Comparison of ENCODE assay signal across 37 cellular contexts in genomic region chr17:48392836-48393235, GRCh38. TPM values are rescaled to one million over a fixed set of nuclear protein-coding genes. Genes with fewer than 3 reads are reported as not detected.
DNase-seq lines count a peak whose midpoint lies in the region; ATAC-seq, FAIRE-seq and TF ChIP-seq lines count a peak whose summit lies in the region.
"Had no signal": no experiment of that assay in that cellular context is flagged by ENCODE, and none has a peak within 500 bp of the region (broad histone marks: within the 10 kb centered on the region; RNA-seq: fewer than 3 reads in every experiment).

No MANE protein-coding gene starts in this region.

- H3K36me3 ChIP-seq in CD4-positive, CD25-positive, alpha-beta regulatory T cell (ENCODE audit: control insufficient read depth, insufficient read depth, low read length): peaks cover 76% of the 10 kb centered on the region
- H3K36me3 ChIP-seq in HCT116 (ENCODE audit: control insufficient read depth in 1 of 2, insufficient read depth in 2 of 2, low read length in 2 of 2) (no peaks in the 10 kb centered on the region), K562 (ENCODE audit: control insufficient read depth, insufficient read depth, low read length) (no peaks in the 10 kb centered on the region), osteoblast (ENCODE audit: insufficient read depth, low read length) (no peaks in the 10 kb centered on the region)
- H3K36me3 ChIP-seq: left ventricle myocardium inferior, sigmoid colon, SJCRH30, WERI-Rb-1 had no signal

- in situ Hi-C loops in K562 (cut with MboI): no loop called here

- CTCF ChIA-PET in HCT116 (lab: Charles Lee): no interaction called here
- CTCF ChIA-PET in K562 (lab: Yijun Ruan, JAX; ENCODE audit: low intra/inter-chr PET ratio): no interaction called here

- no peaks in the 10 kb centered on the region for H3K9me2 ChIP-seq in HCT116 (ENCODE audit: insufficient read depth)

- 32% methylated on average over 4 of the region's 4 CpGs for WGBS in K562 (ENCODE audit: insufficient coverage, low coverage, missing lambda C conversion rate)

- peak overlapping the region in 2 of 3 donors; percentile 40 to 76 for H3K27ac Mint-ChIP-seq in CD4-positive, CD25-positive, alpha-beta regulatory T cell
- no peak overlapping the region for H3K27ac Mint-ChIP-seq in effector memory CD8-positive, alpha-beta T cell
- H3K27ac Mint-ChIP-seq: naive B cell; stimulated activated effector memory CD8-positive, alpha-beta T cell treated with anti-CD3 and anti-CD28 coated beads, Interleukin-12 subunit alpha, Interleukin-12 subunit beta, amount 100 ng/mL, for 72 hours; type B pancreatic cell had no signal

- FAIRE-seq in K562 (lab: Jason Lieb, UNC): no peak
- FAIRE-seq: HepG2, islet of Langerhans had no signal

- H3K27ac ChIP-seq in CD4-positive, CD25-positive, alpha-beta regulatory T cell (ENCODE audit: insufficient read depth, low read length, poor library complexity, severe bottlenecking): no peak overlapping the region
- H3K27ac ChIP-seq in HCT116 (ENCODE audit: low read depth, low read length) (no peak overlapping the region), K562 (ENCODE audit: extremely low read depth, low read depth, low read length) (no peak overlapping the region), osteoblast (ENCODE audit: low read depth, low read length) (no peak overlapping the region)
- H3K27ac ChIP-seq: coronary artery, left ventricle myocardium inferior, psoas muscle, sigmoid colon, SJCRH30, WERI-Rb-1 had no signal

- H3K27me3 ChIP-seq in CD4-positive, CD25-positive, alpha-beta regulatory T cell (ENCODE audit: control insufficient read depth, insufficient read depth, low read length): no peaks in the 10 kb centered on the region
- H3K27me3 ChIP-seq in HCT116 (ENCODE audit: insufficient read depth, low read length) (no peaks in the 10 kb centered on the region), K562 (ENCODE audit: control insufficient read depth in 2 of 2, insufficient read depth in 2 of 2, low read length in 2 of 2) (no peaks in the 10 kb centered on the region), osteoblast (ENCODE audit: insufficient read depth, low read length) (peaks cover 60% of the 10 kb centered on the region)

- H3K4me3 Mint-ChIP-seq in CD4-positive, CD25-positive, alpha-beta regulatory T cell: no peak overlapping the region
- H3K4me3 Mint-ChIP-seq in effector memory CD8-positive, alpha-beta T cell: no peak overlapping the region
- H3K4me3 Mint-ChIP-seq: naive B cell; stimulated activated effector memory CD8-positive, alpha-beta T cell treated with anti-CD3 and anti-CD28 coated beads, Interleukin-12 subunit alpha, Interleukin-12 subunit beta, amount 100 ng/mL, for 72 hours; type B pancreatic cell had no signal

- POLR2A ChIA-PET in HCT116 (lab: Charles Lee): no interaction called here
- POLR2A ChIA-PET in K562 (lab: Yijun Ruan, JAX): interaction anchor here (0.7 kb wide), 1 partner anchor 13 kb away, joined by 3 read pairs; no protein-coding TSS in a partner anchor

- RAD21 ChIA-PET in HCT116 (lab: Charles Lee; ENCODE audit: low non-redundant PET in 1 of 2, low total read pairs in 2 of 2, uncharacterized antibody in 2 of 2, unreplicated experiment in 2 of 2): no interaction called here

- peaks cover 40% of the 10 kb centered on the region for H3K36me3 Mint-ChIP-seq in CD4-positive, CD25-positive, alpha-beta regulatory T cell
- peaks cover 61% of the 10 kb centered on the region for H3K36me3 Mint-ChIP-seq in effector memory CD8-positive, alpha-beta T cell (ENCODE audit: insufficient read depth)
- H3K36me3 Mint-ChIP-seq: type B pancreatic cell had no signal

- no peaks in the 10 kb centered on the region for H3K27me3 Mint-ChIP-seq in CD4-positive, CD25-positive, alpha-beta regulatory T cell
- no peaks in the 10 kb centered on the region for H3K27me3 Mint-ChIP-seq in effector memory CD8-positive, alpha-beta T cell
- H3K27me3 Mint-ChIP-seq: naive B cell had no signal

- peaks cover 28 to 77% (median 44%) of the 10 kb centered on the region in 4 donors for H3K4me1 Mint-ChIP-seq in CD4-positive, CD25-positive, alpha-beta regulatory T cell
- peaks cover 10 to 40% of the 10 kb centered on the region in 2 donors for H3K4me1 Mint-ChIP-seq in effector memory CD8-positive, alpha-beta T cell (ENCODE audit: low read depth in 2 of 2)

- peaks cover 17% of the 10 kb centered on the region for H3K4me1 ChIP-seq in CD4-positive, CD25-positive, alpha-beta regulatory T cell (ENCODE audit: control insufficient read depth, insufficient read depth, low read length, poor library complexity, severe bottlenecking)
- H3K4me1 ChIP-seq in HCT116 (ENCODE audit: control insufficient read depth in 1 of 2, insufficient read depth in 2 of 2, low read length in 2 of 2): no peaks in the 10 kb centered on the region
- H3K4me1 ChIP-seq in K562 (replicated peaks in 1 of 2; ENCODE audit: control insufficient read depth in 2 of 2, insufficient read depth in 2 of 2, low read length in 2 of 2): no peaks in the 10 kb centered on the region
- no peaks in the 10 kb centered on the region for H3K4me1 ChIP-seq in osteoblast (ENCODE audit: insufficient read depth, low read length)
- H3K4me1 ChIP-seq: psoas muscle, sigmoid colon had no signal

- H2AFZ ChIP-seq in HCT116 (ENCODE audit: low read depth, low read length, poor library complexity, severe bottlenecking) (peak overlapping the region; percentile 46), K562 (ENCODE audit: low read depth, low read length) (peak overlapping the region; percentile 81), osteoblast (ENCODE audit: low read length) (no peak overlapping the region)

- no peak overlapping the region for H3K4me3 ChIP-seq in CD4-positive, CD25-positive, alpha-beta regulatory T cell (ENCODE audit: low read depth, low read length)
- no peak overlapping the region for H3K4me3 ChIP-seq in HCT116 (replicated peaks in 1 of 2; ENCODE audit: low read depth in 1 of 2, low read length in 2 of 2)
- no peak overlapping the region for H3K4me3 ChIP-seq in K562
- H3K4me3 ChIP-seq in osteoblast (ENCODE audit: insufficient read depth, low read length): no peak overlapping the region
- H3K4me3 ChIP-seq: coronary artery, left ventricle myocardium inferior, psoas muscle, sigmoid colon, SJCRH30 had no signal

- TF ChIP-seq CTCF in HCT116 (IDR thresholded peaks at IDR 0.05 in 2 of 3, conservative IDR thresholded peaks at IDR 0.05 in 1 of 3; ENCODE audit: borderline replicate concordance in 1 of 3, insufficient read depth in 1 of 3, low read depth in 2 of 3, low read length in 2 of 3) (no peak), K562 (IDR thresholded peaks at IDR 0.05 in 2 of 3, conservative IDR thresholded peaks at IDR 0.05 in 1 of 3; ENCODE audit: insufficient read depth in 2 of 3, low read depth in 1 of 3, low read length in 3 of 3) (no peak), osteoblast (IDR thresholded peaks at IDR 0.05; ENCODE audit: extremely low read depth, low read depth, low read length) (no peak)

- H3K9ac ChIP-seq in HCT116 (ENCODE audit: low read length): no peak overlapping the region
- no peak overlapping the region for H3K9ac ChIP-seq in K562 (ENCODE audit: insufficient read depth in 1 of 2, low read depth in 2 of 2, low read length in 2 of 2)

- no peak for DNase-seq in CD4-positive, CD25-positive, alpha-beta regulatory T cell
- no peak for DNase-seq in HCT116 (ENCODE audit: low read depth, low spot score)
- no peak for DNase-seq in K562 (ENCODE audit: extremely low read depth in 1 of 4, low spot score in 3 of 4)
- peak; percentile 42 for DNase-seq in osteoblast (ENCODE audit: insufficient read length, low spot score, missing footprints)
- no peak for DNase-seq in NCI-H526 (lab: John Stamatoyannopoulos, UW)
- no peak for DNase-seq in NCI-H2107 treated with DMSO at 0.1 percent for 48 hours (lab: John Stamatoyannopoulos, UW; ENCODE audit: unreplicated experiment)
- DNase-seq in effector memory CD8-positive, alpha-beta T cell: no peak
- DNase-seq: activated CD4-positive, alpha-beta T cell treated with anti-CD3 and anti-CD28 coated beads for 4 hours; activated effector memory CD4-positive, alpha-beta T cell treated with Interleukin-2 at 50 U/mL for 16 hours; Calu3; caudate nucleus; DMS79 treated with DMSO at 0.1 percent for 48 hours; effector memory CD4-positive, alpha-beta T cell; GDM1; H7; head of caudate nucleus; Karpas-422; left ventricle myocardium inferior; MV-4-11; naive B cell; NCI-H1436 treated with DMSO at 0.1 percent for 48 hours; NCI-H345; NCI-H82; nucleus accumbens; psoas muscle; RPMI8226; sigmoid colon; SJCRH30; substantia nigra; SW 1271; T1000; WERI-Rb-1 had no signal

- H3K9me3 Mint-ChIP-seq in CD4-positive, CD25-positive, alpha-beta regulatory T cell: no peaks in the 10 kb centered on the region
- no peaks in the 10 kb centered on the region for H3K9me3 Mint-ChIP-seq in effector memory CD8-positive, alpha-beta T cell
- H3K9me3 Mint-ChIP-seq: naive B cell; stimulated activated effector memory CD8-positive, alpha-beta T cell treated with anti-CD3 and anti-CD28 coated beads, Interleukin-12 subunit alpha, Interleukin-12 subunit beta, amount 100 ng/mL, for 72 hours; type B pancreatic cell had no signal

- no peak for ATAC-seq in CD4-positive, CD25-positive, alpha-beta regulatory T cell (ENCODE audit: low read depth in 2 of 2)
- ATAC-seq in HCT116 (no peak), K562 (no peak)
- ATAC-seq in effector memory CD8-positive, alpha-beta T cell (replicated peaks): no peak
- ATAC-seq: HepG2; psoas muscle; stimulated activated effector memory CD8-positive, alpha-beta T cell treated with anti-CD3 and anti-CD28 coated beads, Interleukin-12 subunit alpha, Interleukin-12 subunit beta, amount 100 ng/mL, for 72 hours had no signal

- H3K9me1 ChIP-seq in K562 (ENCODE audit: control insufficient read depth, insufficient read depth, low read length): no peaks in the 10 kb centered on the region

- no peaks in the 10 kb centered on the region for H3K79me2 ChIP-seq in HCT116 (ENCODE audit: insufficient read depth, low read length)
- no peaks in the 10 kb centered on the region for H3K79me2 ChIP-seq in K562 (ENCODE audit: control insufficient read depth, insufficient read depth, low read length)
- H3K79me2 ChIP-seq in osteoblast (ENCODE audit: insufficient read depth, low read length): no peaks in the 10 kb centered on the region

- H4K20me1 ChIP-seq in HCT116 (ENCODE audit: insufficient read depth): no peaks in the 10 kb centered on the region
- H4K20me1 ChIP-seq in K562 (replicated peaks; ENCODE audit: control insufficient read depth, insufficient read depth, low read length): no peaks in the 10 kb centered on the region
- H4K20me1 ChIP-seq in osteoblast (ENCODE audit: insufficient read depth, low read length): no peaks in the 10 kb centered on the region

- TF ChIP-seq RAD21 in HCT116 (IDR thresholded peaks at IDR 0.05; ENCODE audit: low read depth) (no peak), K562 (CRISPR knock-in tag; conservative IDR thresholded peaks at IDR 0.05 in 1 of 2, IDR thresholded peaks at IDR 0.05 in 1 of 2) (0 out of 4 replicates have a peak, but pooled peaks of 1 of the 2 experiments have one; percentile 2)

- TF ChIP-seq EP300 in K562 (IDR thresholded peaks at IDR 0.05; ENCODE audit: low read length): no peak

- intact Hi-C loops in HCT116 (cut with micrococcal nuclease) (no loop called here), K562 (cut with micrococcal nuclease) (no loop called here)

- H3K4me2 ChIP-seq in HCT116 (ENCODE audit: low read length) (no peak overlapping the region), K562 (ENCODE audit: insufficient read depth, low read length) (no peak overlapping the region), osteoblast (ENCODE audit: insufficient read depth, low read length) (no peak overlapping the region)

- TF ChIP-seq POLR2A in HCT116 (IDR thresholded peaks at IDR 0.05; ENCODE audit: borderline replicate concordance, extremely low read depth, insufficient read depth, insufficient read length) (no peak), K562 (conservative IDR thresholded peaks at IDR 0.05) (no peak)

- H3K9me3 ChIP-seq in CD4-positive, CD25-positive, alpha-beta regulatory T cell (ENCODE audit: control insufficient read depth in 2 of 2, low read length in 2 of 2): no peaks in the 10 kb centered on the region
- H3K9me3 ChIP-seq in HCT116 (ENCODE audit: control insufficient read depth in 1 of 2, insufficient read depth in 1 of 2, low read depth in 1 of 2, low read length in 2 of 2) (no peaks in the 10 kb centered on the region), K562 (replicated peaks; ENCODE audit: control insufficient read depth, insufficient read depth, low read depth, low read length) (no peaks in the 10 kb centered on the region), osteoblast (ENCODE audit: low read depth, low read length) (no peaks in the 10 kb centered on the region)
- H3K9me3 ChIP-seq: left ventricle myocardium inferior, psoas muscle, sigmoid colon had no signal

- BruUV-seq in HCT116 (replicated peaks; lab: Mats Ljungman, UMichigan) (no TSS peak), K562 (replicated peaks; lab: Mats Ljungman, UMichigan) (no TSS peak)

RNA-seq across cellular contexts. Expression of gene SKAP1, which starts 37.2 kb away (rescaled TPM):
- total RNA-seq in CD4-positive, CD25-positive, alpha-beta regulatory T cell: 196 TPM
- polyA plus RNA-seq in CD4-positive, CD25-positive, alpha-beta regulatory T cell: 100 to 1,000 TPM; 348 to 554 (median 391) TPM
- total RNA-seq in HCT116 (2021; ENCODE audit: unreplicated experiment) (12.4 TPM), K562 (2014; rRNA removed) (not detected in 2 replicates), K562 (2014; rRNA removed; fragmentation: Illumina TruSeq; extraction: Trizol) (not detected in 2 replicates), K562 (2015; rRNA removed; fragmentation: Illumina TruSeq; extraction: Trizol) (0.22 TPM in 1 of 2 replicates, not detected in the other), K562 (2021) (not detected in 2 replicates), osteoblast (not detected in 2 replicates)
- polyA plus RNA-seq in HCT116 (2012): 12.0 and 16.1 TPM in 2 replicates
- not detected in 2 replicates for total RNA-seq in K562 (2011; cell fraction: chromatin; rRNA removed; ENCODE audit: low replicate concordance)
- total RNA-seq in K562 (2011; cell fraction: nucleolus; rRNA removed): not detected in 2 replicates
- not detected in 2 replicates for total RNA-seq in K562 (2011; cell fraction: nucleoplasm; rRNA removed)
- polyA plus RNA-seq in K562 (2011; rRNA removed) (not detected in 2 replicates), K562 (2014; fragmentation: Illumina TruSeq; extraction: Trizol) (0.10 TPM in 1 of 2 replicates, not detected in the other), K562 (2014; fragmentation: Nextera tagmentation; extraction: Ambion mirVana) (under 1 TPM; 0.06 to 0.07 TPM), K562 (2014; rRNA removed) (0.80 TPM in 1 of 2 replicates, not detected in the other)
- polyA plus RNA-seq in K562 (2011; cell fraction: cytosol; rRNA removed): not detected in 2 replicates
- polyA plus RNA-seq in K562 (2011; cell fraction: nucleus; rRNA removed): not detected in 2 replicates
- polyA plus RNA-seq in K562 (2012): 0.08 and 0.09 TPM in 2 replicates
- polyA minus RNA-seq in K562 (2011; rRNA and poly(A)+ RNA removed): not detected in 2 replicates
- polyA minus RNA-seq in K562 (2011; cell fraction: cytosol; rRNA and poly(A)+ RNA removed): not detected in 2 replicates
- not detected in 2 replicates for polyA minus RNA-seq in K562 (2011; cell fraction: nucleus; rRNA and poly(A)+ RNA removed)
- total RNA-seq: H7, HepG2, SJCRH30 had no signal

Comparison
In these comparisons a context has a peak if more than half of its experiments do, and no peak if none do; other contexts are left out.
1. H3K27ac Mint-ChIP-seq: peak in CD4-positive, CD25-positive, alpha-beta regulatory T cell (2 of 3); none in effector memory CD8-positive, alpha-beta T cell (0 of 2).
2. RNA of gene SKAP1, which starts 37.2 kb away (total RNA-seq): 196 TPM in CD4-positive, CD25-positive, alpha-beta regulatory T cell (single experiment); 12.4 TPM in HCT116 (single experiment), 0.22 TPM in K562 and not detected in osteoblast; every median in the first group is over 10 times any median in the second.